In the genomic region with DNA sequence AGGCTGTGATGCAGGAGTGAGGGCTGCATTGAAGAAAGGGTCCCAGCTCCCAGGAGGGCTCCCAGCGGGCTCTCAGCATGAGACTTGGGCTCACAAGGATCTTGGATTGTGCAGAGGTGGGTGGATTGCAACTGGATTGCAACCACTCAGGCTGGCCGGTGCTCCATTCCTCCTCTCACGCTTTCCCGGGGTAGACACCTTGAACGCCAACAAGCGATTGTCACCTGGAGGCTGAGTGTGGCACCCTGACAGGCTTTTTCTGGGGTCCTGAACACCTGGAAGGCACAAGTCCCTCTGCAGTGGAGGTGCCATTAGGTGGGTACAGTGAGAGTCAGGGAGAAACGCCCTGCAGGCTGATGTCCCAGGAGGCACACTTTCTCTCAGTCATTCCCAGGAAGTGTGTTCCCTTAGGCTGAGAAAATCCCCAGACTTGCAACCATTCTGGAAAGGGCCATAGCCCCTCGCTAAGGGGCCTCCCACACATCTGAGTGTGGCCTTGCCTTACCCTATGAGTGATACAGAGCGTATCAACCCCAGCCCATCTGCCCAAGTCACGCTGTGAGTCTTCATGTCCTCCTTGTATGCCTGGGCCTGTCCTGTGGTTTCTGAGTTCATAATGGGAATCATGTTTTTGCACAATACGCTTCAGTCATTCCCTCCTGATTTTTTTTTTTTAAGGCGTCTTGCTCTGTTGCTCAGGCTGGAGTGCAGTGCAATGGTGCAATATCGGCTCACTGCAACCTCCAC, we compare ENCODE assay signal across 18 cellular contexts.
"Had no signal": no experiment of that assay in that cellular context is flagged by ENCODE, and none has a peak within 500 bp of the region (broad histone marks: within the 10 kb centered on the region; RNA-seq: fewer than 3 reads in every experiment).

No MANE protein-coding gene starts in this region.

- H3K4me1 ChIP-seq: psoas muscle, testis, transverse colon had no signal

- H3K36me3 ChIP-seq: transverse colon had no signal

- H3K4me3 ChIP-seq: lung, psoas muscle, testis, transverse colon had no signal

- ATAC-seq: effector memory CD8-positive, alpha-beta T cell; left colon; left ventricle myocardium superior; psoas muscle; sciatic nerve; stimulated activated naive B cell treated with anti-CD40 and anti-IgM and Interleukin-4, amounts not matched to agents 10 μg/mL and 1 μg/mL and 100 μg/mL, for 72 hours; stimulated activated naive CD8-positive, alpha-beta T cell treated with anti-CD3 and anti-CD28 coated beads, Interleukin-15, amount 100 ng/mL, for 72 hours had no signal

- H3K9me3 ChIP-seq: psoas muscle, testis, transverse colon had no signal

- H3K27me3 ChIP-seq: testis, transverse colon had no signal

- H3K27ac ChIP-seq: psoas muscle, testis, transverse colon had no signal

- DNase-seq: cerebellar nuclear complex; effector memory CD8-positive, alpha-beta T cell; erythroblast; foreskin fibroblast; left colon; left ventricle myocardium superior; mesendoderm; naive B cell; psoas muscle; retina; stimulated activated CD4-positive, alpha-beta T cell treated with anti-CD3 and anti-CD28 coated beads, Interleukin-2, amount 100 ng/mL, for 24 hours; stimulated activated CD4-positive, alpha-beta T cell treated with anti-CD3 and anti-CD28 coated beads, Interleukin-4, amount 100 ng/mL, for 4 hours; stimulated activated naive B cell treated with anti-CD40 and anti-IgM and Interleukin-4, amounts not matched to agents 10 μg/mL and 1 μg/mL and 100 μg/mL, for 72 hours; stimulated activated naive CD8-positive, alpha-beta T cell treated with anti-CD3 and anti-CD28 coated beads, Interleukin-15, amount 100 ng/mL, for 72 hours; testis; transverse colon had no signal
